In the genomic region with DNA sequence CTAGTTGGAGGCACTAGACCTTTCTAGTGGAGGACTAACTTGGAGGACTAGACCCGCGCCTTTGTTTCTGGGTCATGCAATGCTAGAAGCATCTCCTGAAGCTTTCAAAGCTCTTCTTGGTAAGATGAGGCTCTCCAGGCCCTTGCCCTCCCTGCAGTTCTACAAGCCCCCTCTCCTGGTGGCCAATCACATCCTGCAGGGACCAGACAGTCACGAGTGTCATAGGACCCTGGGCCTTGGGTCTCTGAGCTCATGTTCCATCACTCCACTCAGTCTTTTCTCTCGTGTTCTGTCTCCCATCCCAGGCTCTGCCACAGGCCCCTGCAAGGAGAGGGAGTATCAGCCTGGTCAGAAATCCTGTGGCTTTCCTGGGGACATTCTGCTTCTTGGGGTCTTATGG, we compare ENCODE assay signal across 14 cellular contexts.
"Had no signal": no experiment of that assay in that cellular context is flagged by ENCODE, and none has a peak within 500 bp of the region (broad histone marks: within the 10 kb centered on the region; RNA-seq: fewer than 3 reads in every experiment).

No MANE protein-coding gene starts in this region.

- H3K4me3 ChIP-seq: adrenal gland, body of pancreas, esophagus squamous epithelium, heart left ventricle had no signal

- H3K9me3 ChIP-seq: adrenal gland, body of pancreas, esophagus squamous epithelium, heart left ventricle had no signal

- H3K36me3 Mint-ChIP-seq: naive B cell; stimulated activated effector memory CD8-positive, alpha-beta T cell treated with anti-CD3 and anti-CD28 coated beads, Interleukin-12 subunit alpha, Interleukin-12 subunit beta, amount 100 ng/mL, for 72 hours had no signal

- H3K27me3 ChIP-seq: adrenal gland, body of pancreas, esophagus squamous epithelium had no signal

- H3K4me1 Mint-ChIP-seq: activated T-helper 17 cell treated with anti-CD3 and anti-CD28 coated beads, Interleukin-2, amount 50 U/mL, for 72 hours; naive B cell; stimulated activated effector memory CD8-positive, alpha-beta T cell treated with anti-CD3 and anti-CD28 coated beads, Interleukin-12 subunit alpha, Interleukin-12 subunit beta, amount 100 ng/mL, for 72 hours had no signal

- H3K27ac Mint-ChIP-seq: activated T-helper 17 cell treated with anti-CD3 and anti-CD28 coated beads, Interleukin-2, amount 50 U/mL, for 72 hours; naive B cell; stimulated activated effector memory CD8-positive, alpha-beta T cell treated with anti-CD3 and anti-CD28 coated beads, Interleukin-12 subunit alpha, Interleukin-12 subunit beta, amount 100 ng/mL, for 72 hours had no signal

- DNase-seq: activated naive CD4-positive, alpha-beta T cell treated with anti-CD3 and anti-CD28 coated beads, Interleukin-2, amount 50 U/mL, for 16 hours; activated T-cell treated with anti-CD3 and anti-CD28 coated beads for 4 hours; adrenal gland; body of pancreas; esophagus squamous epithelium; heart left ventricle; kidney; naive B cell; SHP77; small intestine; T-helper 9 cell; trophoblast cell had no signal

- ATAC-seq: activated T-helper 17 cell treated with anti-CD3 and anti-CD28 coated beads, Interleukin-2, amount 50 U/mL, for 72 hours; heart left ventricle; stimulated activated effector memory CD8-positive, alpha-beta T cell treated with anti-CD3 and anti-CD28 coated beads, Interleukin-12 subunit alpha, Interleukin-12 subunit beta, amount 100 ng/mL, for 72 hours had no signal

- H3K4me1 ChIP-seq: adrenal gland, body of pancreas, esophagus squamous epithelium, heart left ventricle had no signal

- H3K36me3 ChIP-seq: adrenal gland, esophagus squamous epithelium, heart left ventricle had no signal

- H3K27ac ChIP-seq: adrenal gland, body of pancreas, esophagus squamous epithelium, heart left ventricle had no signal

- H3K4me3 Mint-ChIP-seq: activated T-helper 17 cell treated with anti-CD3 and anti-CD28 coated beads, Interleukin-2, amount 50 U/mL, for 72 hours; naive B cell; stimulated activated effector memory CD8-positive, alpha-beta T cell treated with anti-CD3 and anti-CD28 coated beads, Interleukin-12 subunit alpha, Interleukin-12 subunit beta, amount 100 ng/mL, for 72 hours had no signal

- H3K9me3 Mint-ChIP-seq: activated T-helper 17 cell treated with anti-CD3 and anti-CD28 coated beads, Interleukin-2, amount 50 U/mL, for 72 hours; stimulated activated effector memory CD8-positive, alpha-beta T cell treated with anti-CD3 and anti-CD28 coated beads, Interleukin-12 subunit alpha, Interleukin-12 subunit beta, amount 100 ng/mL, for 72 hours had no signal
